8 cellular contexts compared by ENCODE assay signal in the genomic region with DNA sequence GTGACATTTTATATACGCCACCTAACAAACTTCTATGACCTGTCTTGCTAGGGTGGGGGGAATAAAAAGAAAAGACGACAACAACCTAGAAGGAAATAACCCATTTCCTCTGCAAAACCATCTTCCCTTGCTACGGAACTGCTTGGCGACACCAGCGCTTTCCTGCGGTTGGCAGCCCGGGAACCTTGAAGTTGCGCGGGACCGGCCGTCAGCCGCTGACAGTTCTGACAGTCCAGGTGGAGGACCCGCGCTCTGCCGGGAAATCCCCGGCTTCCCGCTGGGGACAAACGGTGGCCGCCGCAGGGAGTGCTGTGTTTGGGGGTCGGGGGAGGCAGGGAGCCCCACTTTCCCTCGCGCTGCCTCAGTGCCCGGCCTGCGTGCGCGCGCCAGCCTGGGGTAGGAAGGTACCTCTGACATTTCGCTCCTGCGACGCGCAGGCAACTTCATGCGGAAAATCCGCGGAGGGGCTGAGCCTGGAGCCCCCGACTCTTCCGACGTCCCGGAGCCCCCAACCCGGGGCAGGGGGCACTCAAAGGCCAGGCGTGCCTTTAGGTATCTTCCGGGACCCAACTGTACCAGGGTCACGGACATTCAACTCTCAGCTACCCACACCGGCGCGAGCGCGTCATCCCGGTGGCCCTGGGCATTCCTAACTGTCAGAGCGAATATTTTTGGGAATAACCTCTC. TPM values are rescaled to one million over a fixed set of nuclear protein-coding genes. Genes with fewer than 3 reads are reported as not detected.
DNase-seq lines count a peak whose midpoint lies in the region; ATAC-seq and TF ChIP-seq lines count a peak whose summit lies in the region.

No MANE protein-coding gene starts in this region.

- H3K4me3 ChIP-seq in astrocyte of the spinal cord (ENCODE audit: low read depth, low read length) (peak overlapping the region; percentile 50), kidney epithelial cell (ENCODE audit: low read depth, low read length) (peak overlapping the region; percentile 58)

- in situ Hi-C loops in astrocyte of the spinal cord (cut with HindIII; ENCODE audit: low sequenced_read_pairs): no loop called here

- ATAC-seq in T-cell (replicated peaks in 1 of 4) (peak in 1 of 4 experiments; percentile 18), HG02970 (IDR thresholded peaks at IDR 0.05; ENCODE audit: low FRiP score, unreplicated experiment) (no peak)

- no peaks in the 10 kb centered on the region for H3K27me3 Mint-ChIP-seq in T-cell

- H3K27ac Mint-ChIP-seq in T-cell: peak overlapping the region; percentile 96 to 99

- H3K4me1 Mint-ChIP-seq in T-cell: peaks cover 50 to 70% (median 57%) of the 10 kb centered on the region in 3 donors

- POLR2A ChIA-PET in T-cell (lab: Charles Lee): interaction anchor here (0.5 to 1.0 kb wide), 8 partner anchors 41 to 255 kb away, joined by 3 to 10 read pairs (median 4); a partner anchor contains a TSS

- H3K27me3 ChIP-seq in kidney epithelial cell (ENCODE audit: control insufficient read depth, insufficient read depth, low read length): peaks cover 24% of the 10 kb centered on the region

- no peaks in the 10 kb centered on the region for H3K9me3 Mint-ChIP-seq in T-cell

- H3K36me3 Mint-ChIP-seq in T-cell: no peaks in the 10 kb centered on the region

- TF ChIP-seq CTCF in astrocyte of the spinal cord (IDR thresholded peaks at IDR 0.05; ENCODE audit: low read depth, low read length) (no peak), kidney epithelial cell (IDR thresholded peaks at IDR 0.05; ENCODE audit: insufficient read depth, low read length, poor library complexity, severe bottlenecking) (no peak)

- peak overlapping the region; percentile 98 to 99 (median 98) for H3K4me3 Mint-ChIP-seq in T-cell

- DNase-seq in NCI-H524 (lab: John Stamatoyannopoulos, UW): peak; percentile 16 to 39
- no peak for DNase-seq in NCI-H524 treated with DMSO at 0.1 percent for 48 hours (lab: John Stamatoyannopoulos, UW)
- DNase-seq in T-cell: peak; percentile 41 to 77 (median 62)
- DNase-seq in astrocyte of the spinal cord (ENCODE audit: low read depth, low spot score): no peak
- DNase-seq in kidney epithelial cell (ENCODE audit: low read depth): no peak
- peak; percentile 51 for DNase-seq in stimulated activated CD4-positive, alpha-beta T cell treated with anti-CD3 and anti-CD28 coated beads, Interleukin-4, amount 100 ng/mL, for 1 hour
- DNase-seq in superior temporal gyrus (ENCODE audit: extremely low spot score): no peak

- H3K36me3 ChIP-seq in kidney epithelial cell (ENCODE audit: control insufficient read depth, insufficient read depth, low read length): no peaks in the 10 kb centered on the region

- CTCF ChIA-PET in T-cell (lab: Charles Lee): interaction anchor here in 1 of 2 donors (0.6 to 1.2 kb wide), 6 partner anchors 36 to 177 kb away, joined by 3 to 5 read pairs (median 5); a partner anchor contains a TSS

RNA-seq across cellular contexts. Expression of a gene that starts 0.5 kb away (rescaled TPM):
- 10 to 100 TPM in 1 of 5 donors, 1 to 10 TPM in 4; 4.4 to 10.5 (median 7.0) TPM for total RNA-seq in T-cell
- total RNA-seq in kidney epithelial cell: 0.38 and 1.3 TPM in 2 replicates

RNA-seq across cellular contexts. Expression of a gene that starts 0.9 kb away (rescaled TPM):
- 10 to 100 TPM; 14.5 to 22.9 (median 17.8) TPM for total RNA-seq in T-cell
- total RNA-seq in kidney epithelial cell: 2.9 and 4.5 TPM in 2 replicates

RNA-seq across cellular contexts. Expression of a gene that starts 42.6 kb away (rescaled TPM):
- 10 to 100 TPM; 50.9 to 81.8 (median 60.5) TPM for total RNA-seq in T-cell
- total RNA-seq in kidney epithelial cell: 94.0 and 99.7 TPM in 2 replicates

Comparison
In these comparisons a context has a peak if more than half of its experiments do, and no peak if none do; other contexts are left out.
1. DNase-seq: peak in NCI-H524 (2 of 2), T-cell (34 of 34) and stimulated activated CD4-positive, alpha-beta T cell treated with anti-CD3 and anti-CD28 coated beads, Interleukin-4, amount 100 ng/mL, for 1 hour (single experiment); none in NCI-H524 treated with DMSO at 0.1 percent for 48 hours (single experiment), astrocyte of the spinal cord (single experiment), kidney epithelial cell (single experiment) and superior temporal gyrus (single experiment).